ENCODE assay signal across 1 cellular context in the genomic region with DNA sequence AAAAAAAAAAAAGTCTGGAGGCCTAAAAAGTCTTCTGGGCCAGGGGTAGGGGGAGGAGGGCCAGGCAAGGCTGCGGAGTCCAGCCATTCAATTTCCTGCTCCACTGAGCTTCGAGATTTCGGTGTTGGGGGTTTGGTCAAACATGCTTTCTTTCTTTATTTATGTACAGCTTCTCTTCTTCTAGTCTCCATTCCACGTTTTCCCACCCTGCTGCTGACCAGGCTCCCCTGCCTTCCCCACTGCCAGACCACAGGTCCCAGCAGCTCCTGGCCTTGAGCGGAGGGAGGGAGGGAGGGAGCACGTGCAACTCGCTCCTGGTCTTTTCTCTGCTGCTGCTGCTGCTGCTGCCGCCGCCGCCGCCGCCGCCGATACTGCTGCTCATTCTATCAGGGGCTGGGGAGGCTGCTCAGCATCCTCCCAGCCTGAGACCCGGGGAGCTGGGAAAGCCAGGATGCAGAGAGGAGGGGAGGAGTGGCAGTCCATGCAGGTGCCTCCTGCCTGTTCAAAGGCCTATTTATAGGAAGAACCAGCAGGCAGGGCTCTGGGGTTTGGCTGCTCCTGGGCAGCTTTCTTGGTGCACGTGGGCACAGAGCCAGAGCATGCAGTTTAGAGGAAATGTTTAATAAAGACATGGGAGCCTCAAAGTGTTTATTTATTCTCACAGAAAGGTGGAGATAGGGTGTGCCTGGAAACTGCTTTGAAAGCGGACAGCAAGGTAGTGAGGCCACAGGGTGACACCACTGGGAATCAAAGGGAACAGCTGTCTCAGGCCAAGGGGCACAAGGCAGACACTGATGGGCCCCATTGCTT.
TF ChIP-seq lines count a peak whose summit lies in the region.

No MANE protein-coding gene starts in this region.

TF ChIP-seq in HepG2, 621 proteins besides CTCF, POLR2A, EP300 and RAD21 (continued from another document and continues in another):
- TF ChIP-seq, protein P1, sequence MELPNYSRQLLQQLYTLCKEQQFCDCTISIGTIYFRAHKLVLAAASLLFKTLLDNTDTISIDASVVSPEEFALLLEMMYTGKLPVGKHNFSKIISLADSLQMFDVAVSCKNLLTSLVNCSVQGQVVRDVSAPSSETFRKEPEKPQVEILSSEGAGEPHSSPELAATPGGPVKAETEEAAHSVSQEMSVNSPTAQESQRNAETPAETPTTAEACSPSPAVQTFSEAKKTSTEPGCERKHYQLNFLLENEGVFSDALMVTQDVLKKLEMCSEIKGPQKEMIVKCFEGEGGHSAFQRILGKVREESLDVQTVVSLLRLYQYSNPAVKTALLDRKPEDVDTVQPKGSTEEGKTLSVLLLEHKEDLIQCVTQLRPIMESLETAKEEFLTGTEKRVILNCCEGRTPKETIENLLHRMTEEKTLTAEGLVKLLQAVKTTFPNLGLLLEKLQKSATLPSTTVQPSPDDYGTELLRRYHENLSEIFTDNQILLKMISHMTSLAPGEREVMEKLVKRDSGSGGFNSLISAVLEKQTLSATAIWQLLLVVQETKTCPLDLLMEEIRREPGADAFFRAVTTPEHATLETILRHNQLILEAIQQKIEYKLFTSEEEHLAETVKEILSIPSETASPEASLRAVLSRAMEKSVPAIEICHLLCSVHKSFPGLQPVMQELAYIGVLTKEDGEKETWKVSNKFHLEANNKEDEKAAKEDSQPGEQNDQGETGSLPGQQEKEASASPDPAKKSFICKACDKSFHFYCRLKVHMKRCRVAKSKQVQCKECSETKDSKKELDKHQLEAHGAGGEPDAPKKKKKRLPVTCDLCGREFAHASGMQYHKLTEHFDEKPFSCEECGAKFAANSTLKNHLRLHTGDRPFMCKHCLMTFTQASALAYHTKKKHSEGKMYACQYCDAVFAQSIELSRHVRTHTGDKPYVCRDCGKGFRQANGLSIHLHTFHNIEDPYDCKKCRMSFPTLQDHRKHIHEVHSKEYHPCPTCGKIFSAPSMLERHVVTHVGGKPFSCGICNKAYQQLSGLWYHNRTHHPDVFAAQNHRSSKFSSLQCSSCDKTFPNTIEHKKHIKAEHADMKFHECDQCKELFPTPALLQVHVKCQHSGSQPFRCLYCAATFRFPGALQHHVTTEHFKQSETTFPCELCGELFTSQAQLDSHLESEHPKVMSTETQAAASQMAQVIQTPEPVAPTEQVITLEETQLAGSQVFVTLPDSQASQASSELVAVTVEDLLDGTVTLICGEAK (IDR thresholded peaks at IDR 0.05), result no peak
- TF ChIP-seq, protein P1 (CRISPR knock-in tag; IDR thresholded peaks at IDR 0.05), result no peak
- TF ChIP-seq, protein P2, sequence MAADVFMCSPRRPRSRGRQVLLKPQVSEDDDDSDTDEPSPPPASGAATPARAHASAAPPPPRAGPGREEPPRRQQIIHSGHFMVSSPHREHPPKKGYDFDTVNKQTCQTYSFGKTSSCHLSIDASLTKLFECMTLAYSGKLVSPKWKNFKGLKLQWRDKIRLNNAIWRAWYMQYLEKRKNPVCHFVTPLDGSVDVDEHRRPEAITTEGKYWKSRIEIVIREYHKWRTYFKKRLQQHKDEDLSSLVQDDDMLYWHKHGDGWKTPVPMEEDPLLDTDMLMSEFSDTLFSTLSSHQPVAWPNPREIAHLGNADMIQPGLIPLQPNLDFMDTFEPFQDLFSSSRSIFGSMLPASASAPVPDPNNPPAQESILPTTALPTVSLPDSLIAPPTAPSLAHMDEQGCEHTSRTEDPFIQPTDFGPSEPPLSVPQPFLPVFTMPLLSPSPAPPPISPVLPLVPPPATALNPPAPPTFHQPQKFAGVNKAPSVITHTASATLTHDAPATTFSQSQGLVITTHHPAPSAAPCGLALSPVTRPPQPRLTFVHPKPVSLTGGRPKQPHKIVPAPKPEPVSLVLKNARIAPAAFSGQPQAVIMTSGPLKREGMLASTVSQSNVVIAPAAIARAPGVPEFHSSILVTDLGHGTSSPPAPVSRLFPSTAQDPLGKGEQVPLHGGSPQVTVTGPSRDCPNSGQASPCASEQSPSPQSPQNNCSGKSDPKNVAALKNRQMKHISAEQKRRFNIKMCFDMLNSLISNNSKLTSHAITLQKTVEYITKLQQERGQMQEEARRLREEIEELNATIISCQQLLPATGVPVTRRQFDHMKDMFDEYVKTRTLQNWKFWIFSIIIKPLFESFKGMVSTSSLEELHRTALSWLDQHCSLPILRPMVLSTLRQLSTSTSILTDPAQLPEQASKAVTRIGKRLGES (CRISPR knock-in tag; IDR thresholded peaks at IDR 0.05; ENCODE audit: borderline replicate concordance), result 0 out of 2 replicates have a peak, but pooled peaks have one; percentile 36
- TF ChIP-seq MIER3 (CRISPR knock-in tag; IDR thresholded peaks at IDR 0.05; ENCODE audit: borderline replicate concordance) (peak; percentile 61; the same call in 1 of the 2 replicates), HNRNPH1 (optimal IDR thresholded peaks at IDR 0.05; ENCODE audit: low read depth, low read length) (no peak), SIN3B (IDR thresholded peaks at IDR 0.05; ENCODE audit: low read length) (no peak), ARNTL (CRISPR knock-in tag; IDR thresholded peaks at IDR 0.05) (no peak), XRCC5 (optimal IDR thresholded peaks at IDR 0.05; ENCODE audit: low read length) (no peak), ZBTB43 (CRISPR knock-in tag; conservative IDR thresholded peaks at IDR 0.05) (peak; percentile 83), ATF2 (CRISPR knock-in tag; IDR thresholded peaks at IDR 0.05) (peak; percentile 68), GATAD1 (CRISPR knock-in tag; IDR thresholded peaks at IDR 0.05) (peak; percentile 57; the same call in 1 of the 2 replicates), KDM3A (CRISPR knock-in tag; IDR thresholded peaks at IDR 0.05; ENCODE audit: low read depth) (peak; percentile 91), MXD1 (CRISPR knock-in tag; IDR thresholded peaks at IDR 0.05) (0 out of 2 replicates have a peak, but pooled peaks have one; percentile 10), SNRNP70 (IDR thresholded peaks at IDR 0.05; ENCODE audit: low read depth, low read length) (no peak), ZBED4 (CRISPR knock-in tag; IDR thresholded peaks at IDR 0.05; ENCODE audit: borderline replicate concordance) (no peak), TAF1 (CRISPR knock-in tag; IDR thresholded peaks at IDR 0.05) (no peak; the same call in 1 of the 2 replicates), FOXJ3 (CRISPR knock-in tag; IDR thresholded peaks at IDR 0.05; ENCODE audit: borderline replicate concordance) (no peak), PHF8 (CRISPR knock-in tag; IDR thresholded peaks at IDR 0.05) (no peak), SRSF1 (optimal IDR thresholded peaks at IDR 0.05; ENCODE audit: low read depth, low read length) (peak; percentile 45), ZMYM2 (CRISPR knock-in tag; IDR thresholded peaks at IDR 0.05) (no peak), STAT5B (CRISPR knock-in tag; IDR thresholded peaks at IDR 0.05) (no peak; the same call in 1 of the 2 replicates), HES4 (CRISPR knock-in tag; IDR thresholded peaks at IDR 0.05; ENCODE audit: borderline replicate concordance) (peak; percentile 49; the same call in 1 of the 2 replicates), ZNF121 (CRISPR knock-in tag; IDR thresholded peaks at IDR 0.05) (no peak), SIX1 (CRISPR knock-in tag; IDR thresholded peaks at IDR 0.05; ENCODE audit: borderline replicate concordance) (no peak), DMAP1 (CRISPR knock-in tag; IDR thresholded peaks at IDR 0.05) (no peak)
- TF ChIP-seq, protein P3, sequence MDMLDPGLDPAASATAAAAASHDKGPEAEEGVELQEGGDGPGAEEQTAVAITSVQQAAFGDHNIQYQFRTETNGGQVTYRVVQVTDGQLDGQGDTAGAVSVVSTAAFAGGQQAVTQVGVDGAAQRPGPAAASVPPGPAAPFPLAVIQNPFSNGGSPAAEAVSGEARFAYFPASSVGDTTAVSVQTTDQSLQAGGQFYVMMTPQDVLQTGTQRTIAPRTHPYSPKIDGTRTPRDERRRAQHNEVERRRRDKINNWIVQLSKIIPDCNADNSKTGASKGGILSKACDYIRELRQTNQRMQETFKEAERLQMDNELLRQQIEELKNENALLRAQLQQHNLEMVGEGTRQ (IDR thresholded peaks at IDR 0.05; ENCODE audit: low read depth, low read length), result no peak
- TF ChIP-seq, protein P3 (CRISPR knock-in tag; IDR thresholded peaks at IDR 0.05; ENCODE audit: borderline replicate concordance), result no peak
